ENCODE assay signal across 13 cellular contexts in genomic region chr17:36008998-36009665, GRCh38. TPM values are rescaled to one million over a fixed set of nuclear protein-coding genes. Genes with fewer than 3 reads are reported as not detected.
DNase-seq lines count a peak whose midpoint lies in the region; ATAC-seq, FAIRE-seq and TF ChIP-seq lines count a peak whose summit lies in the region.
"Had no signal": no experiment of that assay in that cellular context is flagged by ENCODE, and none has a peak within 500 bp of the region (broad histone marks: within the 10 kb centered on the region; RNA-seq: fewer than 3 reads in every experiment).

No MANE protein-coding gene starts in this region.

- DNase-seq in NCI-H82 (lab: John Stamatoyannopoulos, UW) (peak; percentile 48), NCI-H82 treated with DMSO at 0.1 percent for 48 hours (lab: John Stamatoyannopoulos, UW; ENCODE audit: unreplicated experiment) (no peak), MM.1S (peak; percentile 83), psoas muscle (no peak), frontal cortex (ENCODE audit: low spot score in 2 of 2) (no peak)
- DNase-seq: activated gamma-delta T cell, AML-193 had no signal

- H3K4me3 ChIP-seq in MM.1S (ENCODE audit: low read length) (peak overlapping the region; percentile 45), psoas muscle (no peak overlapping the region)
- H3K4me3 ChIP-seq: SK-N-MC had no signal

- H4K20me1 ChIP-seq in MM.1S (ENCODE audit: insufficient read depth, low read length): no peaks in the 10 kb centered on the region

- no peak overlapping the region for H3K4me3 Mint-ChIP-seq in dendritic cell treated with granulocyte-macrophage colony-stimulating factor and Interleukin-4, amounts not matched to agents 40 ng/mL and 50 ng/mL, for 4 days

- peak overlapping the region; percentile 78 for H3K27ac ChIP-seq in MM.1S (ENCODE audit: low read length)
- H3K27ac ChIP-seq in psoas muscle: no peak overlapping the region
- H3K27ac ChIP-seq: SK-N-MC had no signal

- H3K9me3 ChIP-seq in MM.1S (replicated peaks; ENCODE audit: insufficient read depth, low read length): no peaks in the 10 kb centered on the region
- H3K9me3 ChIP-seq in psoas muscle: no peaks in the 10 kb centered on the region

- intact Hi-C loops in dendritic cell treated with granulocyte-macrophage colony-stimulating factor and Interleukin-4, amounts not matched to agents 40 ng/mL and 50 ng/mL, for 4 days (cut with micrococcal nuclease): loop anchor here (1.0 kb wide), 1 partner anchor 39 kb away; no protein-coding TSS in a partner anchor
- intact Hi-C loops in psoas muscle (cut with DNase I): no loop called here

- FAIRE-seq in frontal cortex (lab: Jason Lieb, UNC): no peak

- H3K36me3 Mint-ChIP-seq in dendritic cell treated with granulocyte-macrophage colony-stimulating factor and Interleukin-4, amounts not matched to agents 40 ng/mL and 50 ng/mL, for 4 days (ENCODE audit: low read depth): peaks cover 41% of the 10 kb centered on the region

- H3K9ac ChIP-seq in MM.1S (ENCODE audit: low read length): peak overlapping the region; percentile 35; the same call in 1 of the 2 replicates

- peaks cover 20% of the 10 kb centered on the region for H3K9me3 Mint-ChIP-seq in dendritic cell treated with granulocyte-macrophage colony-stimulating factor and Interleukin-4, amounts not matched to agents 40 ng/mL and 50 ng/mL, for 4 days

- H3K4me1 ChIP-seq in MM.1S (ENCODE audit: low read length) (peaks cover 19% of the 10 kb centered on the region), psoas muscle (no peaks in the 10 kb centered on the region)

- peaks cover 44% of the 10 kb centered on the region for H3K4me1 Mint-ChIP-seq in dendritic cell treated with granulocyte-macrophage colony-stimulating factor and Interleukin-4, amounts not matched to agents 40 ng/mL and 50 ng/mL, for 4 days (ENCODE audit: low read depth)

- no peak for ATAC-seq in psoas muscle
- ATAC-seq in GM21528 (IDR thresholded peaks at IDR 0.05; ENCODE audit: low FRiP score, unreplicated experiment): no peak
- ATAC-seq in HG03175 (IDR thresholded peaks at IDR 0.05; ENCODE audit: unreplicated experiment): no peak

- no peaks in the 10 kb centered on the region for H3K27me3 ChIP-seq in MM.1S (replicated peaks; ENCODE audit: insufficient read depth, low read length)
- no peaks in the 10 kb centered on the region for H3K27me3 ChIP-seq in psoas muscle (ENCODE audit: insufficient read depth in 3 of 3, low read length in 2 of 3)

- H3K4me2 ChIP-seq in MM.1S (ENCODE audit: low read depth, low read length): peak overlapping the region; percentile 68

- H3K79me2 ChIP-seq in MM.1S (ENCODE audit: low read length): no peaks in the 10 kb centered on the region

- H3K27me3 Mint-ChIP-seq in dendritic cell treated with granulocyte-macrophage colony-stimulating factor and Interleukin-4, amounts not matched to agents 40 ng/mL and 50 ng/mL, for 4 days: no peaks in the 10 kb centered on the region

- peaks cover 4% of the 10 kb centered on the region; the same call in 1 of the 2 replicates for H3F3A ChIP-seq in MM.1S (ENCODE audit: insufficient read depth, low read length)

- H3K27ac Mint-ChIP-seq in dendritic cell treated with granulocyte-macrophage colony-stimulating factor and Interleukin-4, amounts not matched to agents 40 ng/mL and 50 ng/mL, for 4 days: peak overlapping the region; percentile 41

- H2AFZ ChIP-seq in MM.1S (ENCODE audit: low read length): peak overlapping the region; percentile 72

- no peaks in the 10 kb centered on the region for H3K36me3 ChIP-seq in MM.1S (replicated peaks; ENCODE audit: insufficient read depth, low read length)
- H3K36me3 ChIP-seq in psoas muscle (ENCODE audit: insufficient read depth in 1 of 2, low read depth in 1 of 2): no peaks in the 10 kb centered on the region

- WGBS in psoas muscle, 3 donors: 76 to 83% (median 80%) methylated on average over 14 of the region's 14 CpGs

- TF ChIP-seq CTCF in MM.1S (IDR thresholded peaks at IDR 0.05; ENCODE audit: low read length): peak; percentile 73
- TF ChIP-seq CTCF in psoas muscle (IDR thresholded peaks at IDR 0.05): peak; percentile 19

- no peaks in the 10 kb centered on the region for H3K9me2 ChIP-seq in MM.1S (replicated peaks; ENCODE audit: insufficient read depth, low read length)

RNA-seq across cellular contexts. Expression of gene CCL15, which starts 7.8 kb away (rescaled TPM):
- total RNA-seq in psoas muscle (not detected), frontal cortex (not detected)
- not detected for polyA plus RNA-seq in psoas muscle
- total RNA-seq: glomerular endothelial cell, skeletal muscle tissue had no signal

RNA-seq across cellular contexts. Expression of gene CCL23, which starts 8.6 kb away (rescaled TPM):
- total RNA-seq in psoas muscle: not detected
- under 1 TPM; 0.18 to 0.47 (median 0.38) TPM for polyA plus RNA-seq in psoas muscle
- not detected for total RNA-seq in frontal cortex
- total RNA-seq: glomerular endothelial cell, skeletal muscle tissue had no signal

RNA-seq across cellular contexts. Expression of gene CCL14, which starts 22.6 kb away (rescaled TPM):
- total RNA-seq in psoas muscle: 10 to 100 TPM in 2 of 4 donors, 1 to 10 TPM in 2; 4.2 to 13.1 (median 9.6) TPM
- polyA plus RNA-seq in psoas muscle: 10 to 100 TPM; 10.8 to 42.2 (median 19.9) TPM
- total RNA-seq in frontal cortex: not detected

RNA-seq across cellular contexts. Expression of gene CCL16, which starts 27.8 kb away (rescaled TPM):
- total RNA-seq in psoas muscle (not detected), frontal cortex (not detected)
- polyA plus RNA-seq in psoas muscle: under 1 TPM in 1 of 3 donors, not detected in 2; 0.04 TPM
- total RNA-seq: glomerular endothelial cell, skeletal muscle tissue had no signal

RNA-seq across cellular contexts. Expression of gene CCL18, which starts 54.9 kb away (rescaled TPM):
- total RNA-seq in psoas muscle (10 to 100 TPM in 1 of 4 donors, under 1 TPM in 2, not detected in 1; 0.59 to 11.9 (median 0.77) TPM), frontal cortex (not detected)
- under 1 TPM in 2 of 3 donors, not detected in 1; 0.04 to 0.35 TPM for polyA plus RNA-seq in psoas muscle
- total RNA-seq: glomerular endothelial cell, skeletal muscle tissue had no signal

Comparison
In these comparisons a context has a peak if more than half of its experiments do, and no peak if none do; other contexts are left out.
1. DNase-seq: peak in NCI-H82 (single experiment) and MM.1S (single experiment); none in NCI-H82 treated with DMSO at 0.1 percent for 48 hours (single experiment), psoas muscle (0 of 2) and frontal cortex (0 of 2).